31 cellular contexts compared by ENCODE assay signal in the genomic region with DNA sequence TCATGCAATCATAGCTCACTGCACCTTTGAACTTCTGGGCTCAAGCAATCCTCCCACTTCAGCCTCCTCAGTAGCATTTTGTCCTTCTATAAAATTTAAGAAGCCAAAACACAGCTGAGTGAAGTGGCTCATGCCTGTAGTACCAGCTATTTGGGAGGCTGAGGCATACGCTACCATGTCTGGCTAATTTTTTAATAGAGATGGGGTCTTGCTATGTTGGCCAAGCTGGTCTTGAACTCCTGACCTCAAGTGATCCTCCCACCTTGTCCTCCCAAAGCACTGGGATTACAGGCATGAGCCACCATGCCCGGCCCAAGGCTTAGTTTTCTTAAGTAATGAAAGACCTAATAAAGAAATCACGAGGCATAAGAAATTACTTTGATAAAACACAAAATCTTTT.
"Had no signal": no experiment of that assay in that cellular context is flagged by ENCODE, and none has a peak within 500 bp of the region (broad histone marks: within the 10 kb centered on the region; RNA-seq: fewer than 3 reads in every experiment).

No MANE protein-coding gene starts in this region.

- H3K4me3 Mint-ChIP-seq: natural killer cell; nephron; neural progenitor cell; stimulated activated memory B cell treated with anti-CD40 and anti-IgM and Interleukin-4, amounts not matched to agents 10 μg/mL and 1 μg/mL and 100 μg/mL, for 72 hours; stimulated activated naive CD8-positive, alpha-beta T cell treated with anti-CD3 and anti-CD28 coated beads, Interleukin-15, amount 100 ng/mL, for 72 hours; type B pancreatic cell had no signal

- DNase-seq: natural killer cell; occipital lobe; ovary; posterior cingulate gyrus; psoas muscle; right cardiac atrium; spleen; stimulated activated CD4-positive, alpha-beta T cell treated with anti-CD3 and anti-CD28 coated beads, Interleukin-12 subunit alpha, Interleukin-12 subunit beta, amount 100 ng/mL, for 4 hours; stimulated activated CD4-positive, alpha-beta T cell treated with anti-CD3 and anti-CD28 coated beads, Interleukin-1b, Interleukin-23, amount 100 ng/mL, for 48 hours; stimulated activated CD4-positive, alpha-beta T cell treated with anti-CD3 and anti-CD28 coated beads, Interleukin-4, amount 100 ng/mL, for 1 hour; stimulated activated CD4-positive, alpha-beta T cell treated with anti-CD3 and anti-CD28 coated beads, Interleukin-4, amount 100 ng/mL, for 4 hours; stimulated activated CD8-positive, alpha-beta memory T cell treated with anti-CD3 and anti-CD28 coated beads, Interleukin-4, amount 100 ng/mL, for 48 hours; stimulated activated naive CD4-positive, alpha-beta T cell; stimulated activated naive CD8-positive, alpha-beta T cell treated with anti-CD3 and anti-CD28 coated beads, Interleukin-15, amount 100 ng/mL, for 72 hours; stimulated activated naive CD8-positive, alpha-beta T cell treated with anti-CD3 and anti-CD28 coated beads, Interleukin-15, Interleukin-2, amounts not matched to agents 100 U/mL and 50 U/mL, for 24 hours; substantia nigra; testis; tibial artery; transverse colon; upper lobe of right lung; uterus had no signal

- H3K9me3 Mint-ChIP-seq: natural killer cell; nephron; neural progenitor cell; stimulated activated memory B cell treated with anti-CD40 and anti-IgM and Interleukin-4, amounts not matched to agents 10 μg/mL and 1 μg/mL and 100 μg/mL, for 72 hours; stimulated activated naive CD8-positive, alpha-beta T cell treated with anti-CD3 and anti-CD28 coated beads, Interleukin-15, amount 100 ng/mL, for 72 hours; type B pancreatic cell had no signal

- ATAC-seq: natural killer cell; psoas muscle; right cardiac atrium; sciatic nerve; stimulated activated memory B cell treated with anti-CD40 and anti-IgM and Interleukin-4, amounts not matched to agents 10 μg/mL and 1 μg/mL and 100 μg/mL, for 72 hours; stimulated activated naive CD8-positive, alpha-beta T cell treated with anti-CD3 and anti-CD28 coated beads, Interleukin-15, amount 100 ng/mL, for 72 hours; stimulated activated naive CD8-positive, alpha-beta T cell treated with anti-CD3 and anti-CD28 coated beads, Interleukin-15, Interleukin-2, amounts not matched to agents 100 U/mL and 50 U/mL, for 24 hours; upper lobe of right lung had no signal

- H3K4me1 ChIP-seq: neural progenitor cell, parathyroid adenoma, psoas muscle, suprapubic skin, testis, tibial artery, transverse colon, upper lobe of right lung, uterus had no signal

- H3K36me3 Mint-ChIP-seq: natural killer cell; neural progenitor cell; stimulated activated memory B cell treated with anti-CD40 and anti-IgM and Interleukin-4, amounts not matched to agents 10 μg/mL and 1 μg/mL and 100 μg/mL, for 72 hours; type B pancreatic cell had no signal

- H3K9ac ChIP-seq: neural progenitor cell, parathyroid adenoma had no signal

- H3K36me3 ChIP-seq: neural progenitor cell, ovary, spleen, suprapubic skin, tibial artery, transverse colon, upper lobe of right lung, uterus had no signal

- H3K79me2 ChIP-seq: parathyroid adenoma had no signal

- H3K27ac Mint-ChIP-seq: natural killer cell; nephron; neural progenitor cell; progenitor cell of endocrine pancreas; stimulated activated memory B cell treated with anti-CD40 and anti-IgM and Interleukin-4, amounts not matched to agents 10 μg/mL and 1 μg/mL and 100 μg/mL, for 72 hours; stimulated activated naive CD8-positive, alpha-beta T cell treated with anti-CD3 and anti-CD28 coated beads, Interleukin-15, amount 100 ng/mL, for 72 hours; type B pancreatic cell had no signal

- H3K4me2 ChIP-seq: neural progenitor cell, smooth muscle cell had no signal

- H3K27ac ChIP-seq: neural progenitor cell, ovary, parathyroid adenoma, psoas muscle, skin epidermis, spleen, suprapubic skin, testis, tibial artery, transverse colon, upper lobe of right lung, uterus had no signal

- H3K9me3 ChIP-seq: ovary, psoas muscle, spleen, suprapubic skin, testis, tibial artery, transverse colon, upper lobe of right lung, uterus had no signal

- H2AFZ ChIP-seq: neural progenitor cell, parathyroid adenoma had no signal

- H3K27me3 ChIP-seq: neural progenitor cell, ovary, spleen, suprapubic skin, testis, tibial artery, transverse colon, upper lobe of right lung, uterus had no signal

- H3K4me1 Mint-ChIP-seq: natural killer cell; nephron; neural progenitor cell; stimulated activated memory B cell treated with anti-CD40 and anti-IgM and Interleukin-4, amounts not matched to agents 10 μg/mL and 1 μg/mL and 100 μg/mL, for 72 hours; stimulated activated naive CD8-positive, alpha-beta T cell treated with anti-CD3 and anti-CD28 coated beads, Interleukin-15, amount 100 ng/mL, for 72 hours had no signal

- H3K4me3 ChIP-seq: neural progenitor cell, ovary, psoas muscle, skin epidermis, smooth muscle cell, spleen, suprapubic skin, testis, tibial artery, transverse colon, upper lobe of right lung, uterus had no signal

- H3K27me3 Mint-ChIP-seq: progenitor cell of endocrine pancreas; stimulated activated naive CD8-positive, alpha-beta T cell treated with anti-CD3 and anti-CD28 coated beads, Interleukin-15, amount 100 ng/mL, for 72 hours had no signal
